29 cellular contexts compared by ENCODE assay signal in genomic region chr5:12357596-12357995, GRCh38.
"Had no signal": no experiment of that assay in that cellular context is flagged by ENCODE, and none has a peak within 500 bp of the region (broad histone marks: within the 10 kb centered on the region; RNA-seq: fewer than 3 reads in every experiment).

No MANE protein-coding gene starts in this region.

- ATAC-seq: effector memory CD8-positive, alpha-beta T cell; esophagus mucosa; foreskin keratinocyte; gastrocnemius medialis; gastroesophageal sphincter; heart left ventricle; heart right ventricle had no signal

- H3K27ac ChIP-seq: colonic mucosa, coronary artery, dorsolateral prefrontal cortex, epithelial cell of prostate, esophagus muscularis mucosa, esophagus squamous epithelium, foreskin keratinocyte, gastrocnemius medialis, gastroesophageal sphincter, heart left ventricle, heart right ventricle, hepatocyte had no signal

- H3K4me3 Mint-ChIP-seq: dendritic cell treated with granulocyte-macrophage colony-stimulating factor and Interleukin-4, amounts not matched to agents 40 ng/mL and 50 ng/mL, for 4 days; effector memory CD8-positive, alpha-beta T cell; endodermal cell had no signal

- H3K27me3 Mint-ChIP-seq: dendritic cell treated with granulocyte-macrophage colony-stimulating factor and Interleukin-4, amounts not matched to agents 40 ng/mL and 50 ng/mL, for 4 days; effector memory CD8-positive, alpha-beta T cell had no signal

- FAIRE-seq: endometrium, endothelial cell of umbilical vein, frontal cortex had no signal

- H3K36me3 ChIP-seq: colonic mucosa, esophagus muscularis mucosa, esophagus squamous epithelium, gastrocnemius medialis, gastroesophageal sphincter, heart left ventricle, heart right ventricle had no signal

- H3K27me3 ChIP-seq: colonic mucosa, esophagus muscularis mucosa, esophagus squamous epithelium, foreskin keratinocyte, gastrocnemius medialis, gastroesophageal sphincter, heart left ventricle, heart right ventricle, hepatocyte had no signal

- H3K27ac Mint-ChIP-seq: dendritic cell treated with granulocyte-macrophage colony-stimulating factor and Interleukin-4, amounts not matched to agents 40 ng/mL and 50 ng/mL, for 4 days; effector memory CD8-positive, alpha-beta T cell; endodermal cell had no signal

- H3K4me1 ChIP-seq: colonic mucosa, esophagus muscularis mucosa, esophagus squamous epithelium, foreskin keratinocyte, gastrocnemius medialis, gastroesophageal sphincter, heart left ventricle, heart right ventricle had no signal

- H3K4me3 ChIP-seq: colonic mucosa, coronary artery, dorsolateral prefrontal cortex, esophagus muscularis mucosa, esophagus squamous epithelium, gastrocnemius medialis, gastroesophageal sphincter, heart left ventricle, heart right ventricle, hepatocyte had no signal

- H3K79me2 ChIP-seq: hepatocyte had no signal

- H3K4me2 ChIP-seq: hepatocyte had no signal

- H3K9me3 ChIP-seq: colonic mucosa, esophagus muscularis mucosa, esophagus squamous epithelium, gastrocnemius medialis, gastroesophageal sphincter had no signal

- H2AFZ ChIP-seq: hepatocyte had no signal

- DNase-seq: colonic mucosa; cortex of kidney; dermis blood vessel endothelial cell; dorsolateral prefrontal cortex; effector CD4-positive, alpha-beta T cell; effector CD8-positive, alpha-beta T cell; effector memory CD4-positive, alpha-beta T cell; effector memory CD8-positive, alpha-beta T cell; endodermal cell; erythroblast; esophagus squamous epithelium; foreskin fibroblast; foreskin keratinocyte; foreskin melanocyte; gastrocnemius medialis; glutamatergic neuron; head of caudate nucleus; heart left ventricle; heart right ventricle had no signal
